In the genomic region with DNA sequence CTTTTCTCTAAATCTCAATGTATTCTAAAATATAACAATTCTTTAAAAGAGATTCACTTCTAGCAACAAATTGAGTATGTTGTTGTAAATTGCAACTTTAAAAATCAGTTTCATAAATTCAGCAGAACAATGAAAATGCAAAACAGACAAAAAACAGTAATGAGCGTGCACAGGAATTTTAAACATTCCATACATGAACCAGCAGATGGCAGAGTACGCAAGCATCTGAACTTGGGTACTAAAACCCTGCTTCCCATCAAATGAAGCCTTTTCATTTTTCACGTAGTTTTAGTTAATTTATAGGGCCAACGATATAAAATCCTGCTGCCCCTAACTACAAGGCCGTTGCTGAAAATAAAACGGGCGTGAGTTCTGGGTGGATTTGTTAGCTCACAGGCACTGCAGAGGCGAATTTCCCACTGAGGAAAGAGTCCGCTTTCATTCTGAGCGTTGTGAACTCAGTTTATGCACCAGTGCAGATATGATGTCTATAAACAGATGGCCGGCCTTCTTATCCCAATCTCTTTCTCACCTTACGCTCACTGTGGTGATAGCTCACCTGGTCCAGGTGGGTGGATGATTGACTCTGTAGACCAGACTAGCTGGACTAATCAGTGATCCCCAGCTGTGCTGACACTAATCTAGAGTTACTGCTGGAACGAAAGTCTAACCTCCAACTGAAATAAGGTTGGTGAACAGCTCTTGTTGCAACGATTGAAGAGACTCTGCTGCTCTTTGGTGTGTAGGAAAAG, we compare ENCODE assay signal across 8 cellular contexts.
A peak's percentile ranks its signal among the peaks of the same experiment; 100 is the strongest.
DNase-seq lines count a peak whose midpoint lies in the region; ATAC-seq and TF ChIP-seq lines count a peak whose summit lies in the region.

No MANE protein-coding gene starts in this region.

- intact Hi-C loops in CD4-positive, alpha-beta memory T cell (cut with micrococcal nuclease): loop anchor here (2.0 to 5.0 kb wide), 3 partner anchors 748 to 1055 kb away; no protein-coding TSS in a partner anchor

- H3K79me2 ChIP-seq in MM.1S (ENCODE audit: low read length) (no peaks in the 10 kb centered on the region), SK-N-SH (ENCODE audit: insufficient read depth) (no peaks in the 10 kb centered on the region)

- POLR2A ChIA-PET in CD4-positive, alpha-beta memory T cell (lab: Charles Lee; ENCODE audit: partially characterized antibody): no interaction called here
- POLR2A ChIA-PET in SK-N-SH (lab: Yijun Ruan, JAX): no interaction called here

- no peaks in the 10 kb centered on the region for H3K9me3 Mint-ChIP-seq in CD4-positive, alpha-beta memory T cell
- H3K9me3 Mint-ChIP-seq in effector memory CD8-positive, alpha-beta T cell: no peaks in the 10 kb centered on the region

- peak; percentile 76 for ATAC-seq in GM18502 (IDR thresholded peaks at IDR 0.05; ENCODE audit: poor library complexity, unreplicated experiment)
- no peak for ATAC-seq in activated CD4-positive, CD25-positive, alpha-beta regulatory T cell treated with anti-CD3 and anti-CD28 coated beads, Interleukin-2, amount 50 U/mL, for 24 hours
- ATAC-seq in effector memory CD8-positive, alpha-beta T cell (replicated peaks): no peak

- H3K9me2 ChIP-seq in MM.1S (replicated peaks; ENCODE audit: insufficient read depth, low read length) (no peaks in the 10 kb centered on the region), SK-N-SH (no peaks in the 10 kb centered on the region)

- no peak for TF ChIP-seq EP300 in SK-N-SH (IDR thresholded peaks at IDR 0.05; ENCODE audit: borderline replicate concordance in 1 of 2, low read depth in 1 of 2, low read length in 1 of 2)

- H4K20me1 ChIP-seq in MM.1S (ENCODE audit: insufficient read depth, low read length) (no peaks in the 10 kb centered on the region), SK-N-SH (ENCODE audit: insufficient read depth) (no peaks in the 10 kb centered on the region)

- no peaks in the 10 kb centered on the region for H3K36me3 ChIP-seq in CD4-positive, alpha-beta memory T cell (ENCODE audit: insufficient read depth, low read length)
- H3K36me3 ChIP-seq in MM.1S (replicated peaks; ENCODE audit: insufficient read depth, low read length) (no peaks in the 10 kb centered on the region), SK-N-SH (replicated peaks in 1 of 2; ENCODE audit: control insufficient read depth in 1 of 2, insufficient read depth in 2 of 2, low read length in 1 of 2) (no peaks in the 10 kb centered on the region)

- H3K4me2 ChIP-seq in MM.1S (ENCODE audit: low read depth, low read length) (peak overlapping the region; percentile 41; the same call in 1 of the 2 replicates), SK-N-SH (no peak overlapping the region)

- H3K27me3 Mint-ChIP-seq in CD4-positive, alpha-beta memory T cell: peaks cover 3 to 7% of the 10 kb centered on the region in 2 donors
- no peaks in the 10 kb centered on the region for H3K27me3 Mint-ChIP-seq in effector memory CD8-positive, alpha-beta T cell

- peak; percentile 2 to 16 (median 6) for DNase-seq in CD4-positive, alpha-beta memory T cell
- DNase-seq in MM.1S: peak; percentile 67
- DNase-seq in SK-N-SH: peak; percentile 34
- DNase-seq in foreskin fibroblast: peak; percentile 9 to 58
- peak; percentile 56 for DNase-seq in retina
- DNase-seq in effector memory CD8-positive, alpha-beta T cell: no peak

- TF ChIP-seq CTCF in MM.1S (IDR thresholded peaks at IDR 0.05; ENCODE audit: low read length) (peak; percentile 75), SK-N-SH (IDR thresholded peaks at IDR 0.05) (peak; percentile 75), foreskin fibroblast (IDR thresholded peaks at IDR 0.05; ENCODE audit: low read depth, low read length) (peak; percentile 53)

- 32% methylated on average over 14 of the region's 14 CpGs for WGBS in SK-N-SH (ENCODE audit: low lambda C conversion rate)

- no peaks in the 10 kb centered on the region for H3K4me1 ChIP-seq in CD4-positive, alpha-beta memory T cell (ENCODE audit: insufficient read depth, low read length)
- H3K4me1 ChIP-seq in MM.1S (ENCODE audit: low read length) (no peaks in the 10 kb centered on the region), SK-N-SH (ENCODE audit: control insufficient read depth in 1 of 2, insufficient read depth in 2 of 2, low read depth in 1 of 2, low read length in 1 of 2) (peaks cover 0 to 4% of the 10 kb centered on the region in 2 experiments; a peak in 2 of 4 replicates)

- CTCF ChIA-PET in CD4-positive, alpha-beta memory T cell (lab: Charles Lee; ENCODE audit: partially characterized antibody): interaction anchor here (1.9 to 2.3 kb wide), 2 partner anchors 748 to 1095 kb away, joined by 8 to 12 read pairs; no protein-coding TSS in a partner anchor
- CTCF ChIA-PET in SK-N-SH (lab: Yijun Ruan, JAX): interaction anchor here (0.6 to 7.9 kb wide), 40 partner anchors 9 to 1095 kb away, joined by 3 to 140 read pairs (median 3); a partner anchor contains a TSS

- H3K27me3 ChIP-seq in CD4-positive, alpha-beta memory T cell (ENCODE audit: insufficient read depth, low read length): no peaks in the 10 kb centered on the region
- no peaks in the 10 kb centered on the region for H3K27me3 ChIP-seq in MM.1S (replicated peaks; ENCODE audit: insufficient read depth, low read length)
- H3K27me3 ChIP-seq in SK-N-SH (ENCODE audit: insufficient read depth): no peaks in the 10 kb centered on the region

- no peak overlapping the region for H3K27ac Mint-ChIP-seq in CD4-positive, alpha-beta memory T cell
- H3K27ac Mint-ChIP-seq in effector memory CD8-positive, alpha-beta T cell: no peak overlapping the region

- H3F3A ChIP-seq in MM.1S (ENCODE audit: insufficient read depth, low read length) (no peaks in the 10 kb centered on the region), SK-N-SH (replicated peaks; ENCODE audit: insufficient read depth) (no peaks in the 10 kb centered on the region)

- no peaks in the 10 kb centered on the region for H3K4me1 Mint-ChIP-seq in CD4-positive, alpha-beta memory T cell
- H3K4me1 Mint-ChIP-seq in effector memory CD8-positive, alpha-beta T cell (ENCODE audit: low read depth in 2 of 2): no peaks in the 10 kb centered on the region

- peak; percentile 95 for TF ChIP-seq RAD21 in SK-N-SH (IDR thresholded peaks at IDR 0.05; ENCODE audit: low read length)

- no peak overlapping the region for H3K4me3 Mint-ChIP-seq in CD4-positive, alpha-beta memory T cell
- no peak overlapping the region for H3K4me3 Mint-ChIP-seq in effector memory CD8-positive, alpha-beta T cell

- no peak overlapping the region for H3K9ac ChIP-seq in MM.1S (ENCODE audit: low read length)
- H3K9ac ChIP-seq in SK-N-SH: no peak overlapping the region

- H3K27ac ChIP-seq in CD4-positive, alpha-beta memory T cell (ENCODE audit: low read depth, low read length): no peak overlapping the region
- H3K27ac ChIP-seq in MM.1S (ENCODE audit: low read length): no peak overlapping the region
- no peak overlapping the region for H3K27ac ChIP-seq in SK-N-SH (ENCODE audit: low read depth in 2 of 2, low read length in 1 of 2)

- H3K4me3 ChIP-seq in CD4-positive, alpha-beta memory T cell (ENCODE audit: low read length in 2 of 2): no peak overlapping the region
- no peak overlapping the region for H3K4me3 ChIP-seq in MM.1S (ENCODE audit: low read length)
- H3K4me3 ChIP-seq in SK-N-SH (ENCODE audit: low read depth in 2 of 2, low read length in 1 of 2): no peak overlapping the region; a peak in 1 of 4 replicates
- H3K4me3 ChIP-seq in foreskin fibroblast (ENCODE audit: low read depth in 1 of 2, low read length in 2 of 2): no peak overlapping the region

- H3K36me3 Mint-ChIP-seq in CD4-positive, alpha-beta memory T cell: no peaks in the 10 kb centered on the region
- no peaks in the 10 kb centered on the region for H3K36me3 Mint-ChIP-seq in effector memory CD8-positive, alpha-beta T cell (ENCODE audit: insufficient read depth)

- H3K9me3 ChIP-seq in CD4-positive, alpha-beta memory T cell (ENCODE audit: control insufficient read depth in 1 of 2, low read length in 2 of 2): no peaks in the 10 kb centered on the region
- H3K9me3 ChIP-seq in MM.1S (replicated peaks; ENCODE audit: insufficient read depth, low read length): no peaks in the 10 kb centered on the region
- H3K9me3 ChIP-seq in SK-N-SH: no peaks in the 10 kb centered on the region

- 0 out of 2 replicates have a peak overlapping the region, but pooled peaks have one; percentile 31 for H2AFZ ChIP-seq in MM.1S (ENCODE audit: low read length)
- H2AFZ ChIP-seq in SK-N-SH (ENCODE audit: low read depth): no peak overlapping the region

TF ChIP-seq in SK-N-SH, 30 proteins besides CTCF, POLR2A, EP300 and RAD21:
- TF ChIP-seq SMC3 (IDR thresholded peaks at IDR 0.05; ENCODE audit: low read depth, low read length): peak; percentile 77
- no peak for TF ChIP-seq SIN3A (IDR thresholded peaks at IDR 0.05; ENCODE audit: borderline replicate concordance, low read depth, low read length)
TF ChIP-seq in SK-N-SH: peak in this region for 1.

Comparison
In these comparisons a context has a peak if more than half of its experiments do, and no peak if none do; other contexts are left out.
1. DNase-seq: peak in CD4-positive, alpha-beta memory T cell (5 of 5), MM.1S (single experiment), SK-N-SH (single experiment), foreskin fibroblast (2 of 2) and retina (single experiment); none in effector memory CD8-positive, alpha-beta T cell (0 of 3).
2. Peak in every context shown above with its lines, with median percentiles within 50 percentile points of each other: CTCF ChIP-seq.